8 cellular contexts compared by ENCODE assay signal in the genomic region with DNA sequence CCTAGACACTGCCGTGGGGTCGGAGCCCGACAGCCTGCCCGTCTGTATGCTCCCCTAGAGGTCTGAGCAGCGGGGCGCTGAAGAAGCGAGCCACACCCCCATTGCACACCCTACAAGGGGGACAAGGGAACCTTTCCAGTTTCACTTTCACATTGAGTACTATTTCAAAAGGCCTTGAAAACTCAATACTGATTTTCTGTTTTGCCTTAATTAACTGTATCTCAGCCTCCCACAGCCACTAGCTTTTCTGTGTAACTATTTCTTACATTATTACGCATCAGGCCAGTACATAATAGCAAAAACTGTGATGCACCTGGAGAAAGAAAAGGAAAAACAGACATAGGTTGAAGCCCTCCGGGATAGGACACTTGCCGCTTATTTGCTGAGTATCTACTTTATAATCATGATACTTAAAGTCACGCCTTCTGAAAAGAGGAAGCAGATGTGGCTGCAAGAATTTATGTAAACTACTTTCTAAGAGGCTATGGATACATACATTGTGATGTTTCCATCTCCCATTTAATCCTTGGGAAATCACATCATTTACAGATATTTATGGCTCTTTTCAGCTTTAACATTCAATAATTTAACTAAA.
DNase-seq lines count a peak whose midpoint lies in the region; ATAC-seq and TF ChIP-seq lines count a peak whose summit lies in the region.

No MANE protein-coding gene starts in this region.

- no peaks in the 10 kb centered on the region for H3K36me3 ChIP-seq in MG63

- peak overlapping the region; percentile 76 for H3K4me3 Mint-ChIP-seq in activated CD8-positive, alpha-beta memory T cell treated with anti-CD3 and anti-CD28 coated beads, Interleukin-2, amount 10 ng/mL, durations not matched to agents 7 days and 5 days

- peaks cover 18% of the 10 kb centered on the region for H3K4me1 Mint-ChIP-seq in activated CD8-positive, alpha-beta memory T cell treated with anti-CD3 and anti-CD28 coated beads, Interleukin-2, amount 10 ng/mL, durations not matched to agents 7 days and 5 days

- peak; percentile 90 for ATAC-seq in GM21515 (IDR thresholded peaks at IDR 0.05; ENCODE audit: unreplicated experiment)
- ATAC-seq in activated CD8-positive, alpha-beta memory T cell treated with anti-CD3 and anti-CD28 coated beads, Interleukin-2, amount 10 ng/mL, durations not matched to agents 7 days and 5 days: peak; percentile 98

- no peaks in the 10 kb centered on the region for H3K9me3 ChIP-seq in MG63

- H3K27me3 ChIP-seq in MG63: no peaks in the 10 kb centered on the region

- H3K4me3 ChIP-seq in MG63 (peak overlapping the region; percentile 31), foreskin fibroblast (ENCODE audit: low read depth in 1 of 2, low read length in 2 of 2) (no peak overlapping the region)

- H3K9me3 Mint-ChIP-seq in activated CD8-positive, alpha-beta memory T cell treated with anti-CD3 and anti-CD28 coated beads, Interleukin-2, amount 10 ng/mL, durations not matched to agents 7 days and 5 days (ENCODE audit: low read depth): no peaks in the 10 kb centered on the region

- DNase-seq in MG63 (peak; percentile 11), foreskin fibroblast (no peak), LoVo (ENCODE audit: low spot score) (no peak), AG08395 (ENCODE audit: low spot score) (no peak), NCI-H526 (lab: John Stamatoyannopoulos, UW) (no peak)
- DNase-seq in activated CD8-positive, alpha-beta memory T cell treated with anti-CD3 and anti-CD28 coated beads, Interleukin-2, amount 10 ng/mL, durations not matched to agents 7 days and 5 days: peak; percentile 73
- DNase-seq in stimulated activated CD8-positive, alpha-beta memory T cell treated with anti-CD3 and anti-CD28 coated beads, Interleukin-2, amount 100 ng/mL, for 1 hour (ENCODE audit: low read depth in 2 of 2): peak; percentile 1 to 2

- H3K36me3 Mint-ChIP-seq in activated CD8-positive, alpha-beta memory T cell treated with anti-CD3 and anti-CD28 coated beads, Interleukin-2, amount 10 ng/mL, durations not matched to agents 7 days and 5 days: no peaks in the 10 kb centered on the region

- TF ChIP-seq CTCF in foreskin fibroblast (IDR thresholded peaks at IDR 0.05; ENCODE audit: low read depth, low read length): no peak

- peak overlapping the region; percentile 86 for H3K27ac Mint-ChIP-seq in activated CD8-positive, alpha-beta memory T cell treated with anti-CD3 and anti-CD28 coated beads, Interleukin-2, amount 10 ng/mL, durations not matched to agents 7 days and 5 days

- CTCF ChIA-PET in activated CD8-positive, alpha-beta memory T cell treated with anti-CD3 and anti-CD28 coated beads, Interleukin-2, amount 10 ng/mL, durations not matched to agents 7 days and 5 days (lab: Charles Lee): interaction anchor here (0.9 to 1.0 kb wide), 2 partner anchors 10 to 15 kb away, joined by 3 read pairs; no protein-coding TSS in a partner anchor

- H3K27me3 Mint-ChIP-seq in activated CD8-positive, alpha-beta memory T cell treated with anti-CD3 and anti-CD28 coated beads, Interleukin-2, amount 10 ng/mL, durations not matched to agents 7 days and 5 days: no peaks in the 10 kb centered on the region

Comparison
In these comparisons a context has a peak if more than half of its experiments do, and no peak if none do; other contexts are left out.
1. DNase-seq: peak in MG63 (single experiment), activated CD8-positive, alpha-beta memory T cell treated with anti-CD3 and anti-CD28 coated beads, Interleukin-2, amount 10 ng/mL, durations not matched to agents 7 days and 5 days (single experiment) and stimulated activated CD8-positive, alpha-beta memory T cell treated with anti-CD3 and anti-CD28 coated beads, Interleukin-2, amount 100 ng/mL, for 1 hour (2 of 2); none in foreskin fibroblast (0 of 2), LoVo (single experiment), AG08395 (single experiment) and NCI-H526 (0 of 2).